Comparison of ENCODE assay signal across 8 cellular contexts in genomic region chr7:101538596-101539459, GRCh38.
DNase-seq lines count a peak whose midpoint lies in the region; ATAC-seq and TF ChIP-seq lines count a peak whose summit lies in the region.

No MANE protein-coding gene starts in this region.

- peak; percentile 61 for TF ChIP-seq CTCF in HL-60 (IDR thresholded peaks at IDR 0.05; ENCODE audit: insufficient read depth, low read length)
- TF ChIP-seq CTCF in SU-DHL-6 (IDR thresholded peaks at IDR 0.05; ENCODE audit: insufficient read depth, low read length, poor library complexity, severe bottlenecking) = peak; percentile 98
- peak; percentile 67 to 92 (median 80) for TF ChIP-seq CTCF in adrenal gland (IDR thresholded peaks at IDR 0.05)
- peak; percentile 87 for TF ChIP-seq CTCF in hepatocyte (IDR thresholded peaks at IDR 0.05; ENCODE audit: poor library complexity)

- 16 to 35% (median 27%) methylated on average over 11 to 15 of the region's 15 CpGs for WGBS in adrenal gland, 4 donors
- WGBS in hepatocyte (ENCODE audit: low lambda C conversion rate, missing lambda C conversion rate) = 47% methylated on average over 14 of the region's 15 CpGs

- H3K27ac ChIP-seq in CD4-positive, alpha-beta memory T cell (ENCODE audit: low read depth, low read length) = no peak overlapping the region
- H3K27ac ChIP-seq in HL-60 (replicated peaks) = no peak overlapping the region
- no peak overlapping the region for H3K27ac ChIP-seq in SU-DHL-6 (ENCODE audit: low read depth, low read length)
- H3K27ac ChIP-seq in adrenal gland = no peak overlapping the region
- H3K27ac ChIP-seq in hepatocyte = no peak overlapping the region

- H3K27me3 ChIP-seq in CD4-positive, alpha-beta memory T cell (ENCODE audit: insufficient read depth, low read length) = no peaks in the 10 kb centered on the region
- H3K27me3 ChIP-seq in HL-60 (ENCODE audit: insufficient read depth, poor library complexity, severe bottlenecking) (peaks cover 2% of the 10 kb centered on the region), SU-DHL-6 (ENCODE audit: low read length) (no peaks in the 10 kb centered on the region), adrenal gland (no peaks in the 10 kb centered on the region), hepatocyte (no peaks in the 10 kb centered on the region)

- no peak overlapping the region for H3K4me2 ChIP-seq in SU-DHL-6 (ENCODE audit: low read depth, low read length, poor library complexity, severe bottlenecking)
- no peak overlapping the region for H3K4me2 ChIP-seq in hepatocyte

- H3K27me3 Mint-ChIP-seq in CD4-positive, alpha-beta memory T cell = peaks cover 2 to 6% of the 10 kb centered on the region in 2 donors

- H3F3A ChIP-seq in SU-DHL-6 (ENCODE audit: insufficient read depth) = no peaks in the 10 kb centered on the region

- no peaks in the 10 kb centered on the region for H3K36me3 Mint-ChIP-seq in CD4-positive, alpha-beta memory T cell

- H3K4me3 ChIP-seq in CD4-positive, alpha-beta memory T cell (ENCODE audit: low read length in 2 of 2) = no peak overlapping the region
- H3K4me3 ChIP-seq in HL-60 (replicated peaks; ENCODE audit: insufficient read depth, low read length) (no peak overlapping the region), SU-DHL-6 (ENCODE audit: insufficient read depth, low read length, poor library complexity, severe bottlenecking) (no peak overlapping the region), adrenal gland (no peak overlapping the region), hepatocyte (no peak overlapping the region)

- H3K9me2 ChIP-seq in SU-DHL-6 (replicated peaks; ENCODE audit: insufficient read depth, low read length) (no peaks in the 10 kb centered on the region), hepatocyte (replicated peaks; ENCODE audit: insufficient read depth) (no peaks in the 10 kb centered on the region)

- H3K4me1 ChIP-seq in CD4-positive, alpha-beta memory T cell (ENCODE audit: insufficient read depth, low read length) = no peaks in the 10 kb centered on the region
- H3K4me1 ChIP-seq in adrenal gland (replicated peaks in 1 of 2) (peaks cover 10 to 13% of the 10 kb centered on the region in 2 donors), hepatocyte (ENCODE audit: insufficient read depth) (no peaks in the 10 kb centered on the region)

- peak in 4 of 5 donors; percentile 20 to 31 (median 27) for DNase-seq in CD4-positive, alpha-beta memory T cell
- DNase-seq in HL-60 (ENCODE audit: low read depth in 1 of 2, low spot score in 1 of 2) = peak; percentile 13 to 43
- peak; percentile 53 to 79 (median 66) for DNase-seq in adrenal gland
- peak; percentile 81 for DNase-seq in hepatocyte (ENCODE audit: low spot score)
- DNase-seq in stimulated activated CD4-positive, alpha-beta T cell treated with anti-CD3 and anti-CD28 coated beads, Interleukin-12 subunit alpha, Interleukin-12 subunit beta, amount 100 ng/mL, for 4 hours = peak; percentile 56

- H3K36me3 ChIP-seq in CD4-positive, alpha-beta memory T cell (ENCODE audit: insufficient read depth, low read length) = no peaks in the 10 kb centered on the region
- H3K36me3 ChIP-seq in SU-DHL-6 (ENCODE audit: low read length) (no peaks in the 10 kb centered on the region), adrenal gland (replicated peaks in 1 of 2) (no peaks in the 10 kb centered on the region), hepatocyte (replicated peaks; ENCODE audit: insufficient read depth, low read depth) (no peaks in the 10 kb centered on the region)

- CTCF ChIA-PET in CD4-positive, alpha-beta memory T cell (lab: Charles Lee; ENCODE audit: partially characterized antibody) = interaction anchor here (1.5 kb wide), 1 partner anchor 21 kb away, joined by 4 read pairs; no protein-coding TSS in a partner anchor

- TF ChIP-seq POLR2A in adrenal gland (IDR thresholded peaks at IDR 0.05) = no peak

- no peak overlapping the region for H2AFZ ChIP-seq in SU-DHL-6 (ENCODE audit: low read depth, low read length, severe bottlenecking)
- no peak overlapping the region for H2AFZ ChIP-seq in hepatocyte

- POLR2A ChIA-PET in CD4-positive, alpha-beta memory T cell (lab: Charles Lee; ENCODE audit: partially characterized antibody) = no interaction called here

- H3K9me3 Mint-ChIP-seq in CD4-positive, alpha-beta memory T cell = no peaks in the 10 kb centered on the region

- peak overlapping the region in 1 of 7 donors; percentile 53 for H3K27ac Mint-ChIP-seq in CD4-positive, alpha-beta memory T cell

- H3K9me3 ChIP-seq in CD4-positive, alpha-beta memory T cell (ENCODE audit: control insufficient read depth in 1 of 2, low read length in 2 of 2) = no peaks in the 10 kb centered on the region
- no peaks in the 10 kb centered on the region for H3K9me3 ChIP-seq in SU-DHL-6 (ENCODE audit: insufficient read depth, low read length)
- H3K9me3 ChIP-seq in adrenal gland (replicated peaks in 1 of 3) = no peaks in the 10 kb centered on the region
- H3K9me3 ChIP-seq in hepatocyte (ENCODE audit: low read depth) = no peaks in the 10 kb centered on the region

- peaks cover 0 to 4% (median 1%) of the 10 kb centered on the region in 4 donors for H3K4me1 Mint-ChIP-seq in CD4-positive, alpha-beta memory T cell

- intact Hi-C loops in CD4-positive, alpha-beta memory T cell (cut with micrococcal nuclease) = loop anchor here (2.0 kb wide), 1 partner anchor 174 kb away; no protein-coding TSS in a partner anchor
- intact Hi-C loops in adrenal gland (cut with DNase I) = loop anchor here in 1 of 2 donors (10.0 kb wide), 1 partner anchor 174 kb away; the partner anchor contains the start of gene COL26A1

- H4K20me1 ChIP-seq in SU-DHL-6 (ENCODE audit: low read depth, low read length) = no peaks in the 10 kb centered on the region
- H4K20me1 ChIP-seq in hepatocyte (ENCODE audit: insufficient read depth, poor library complexity, severe bottlenecking) = no peaks in the 10 kb centered on the region

- no peak overlapping the region for H3K9ac ChIP-seq in SU-DHL-6 (ENCODE audit: low read length)

- H3K79me2 ChIP-seq in SU-DHL-6 (ENCODE audit: insufficient read depth, low read length) = no peaks in the 10 kb centered on the region
- H3K79me2 ChIP-seq in hepatocyte = no peaks in the 10 kb centered on the region

- ATAC-seq in HG03439 (IDR thresholded peaks at IDR 0.05; ENCODE audit: unreplicated experiment) = no peak
- ATAC-seq in GM18861 (IDR thresholded peaks at IDR 0.05; ENCODE audit: unreplicated experiment) = no peak

- no peak overlapping the region for H3K4me3 Mint-ChIP-seq in CD4-positive, alpha-beta memory T cell

Comparison
In these comparisons a context has a peak if more than half of its experiments do, and no peak if none do; other contexts are left out.
1. DNase-seq: peak in every context shown above with its lines; median percentile 81 in hepatocyte; 66 in adrenal gland; 56 in stimulated activated CD4-positive, alpha-beta T cell treated with anti-CD3 and anti-CD28 coated beads, Interleukin-12 subunit alpha, Interleukin-12 subunit beta, amount 100 ng/mL, for 4 hours; 28 in HL-60; 27 in CD4-positive, alpha-beta memory T cell.